In the genomic region with DNA sequence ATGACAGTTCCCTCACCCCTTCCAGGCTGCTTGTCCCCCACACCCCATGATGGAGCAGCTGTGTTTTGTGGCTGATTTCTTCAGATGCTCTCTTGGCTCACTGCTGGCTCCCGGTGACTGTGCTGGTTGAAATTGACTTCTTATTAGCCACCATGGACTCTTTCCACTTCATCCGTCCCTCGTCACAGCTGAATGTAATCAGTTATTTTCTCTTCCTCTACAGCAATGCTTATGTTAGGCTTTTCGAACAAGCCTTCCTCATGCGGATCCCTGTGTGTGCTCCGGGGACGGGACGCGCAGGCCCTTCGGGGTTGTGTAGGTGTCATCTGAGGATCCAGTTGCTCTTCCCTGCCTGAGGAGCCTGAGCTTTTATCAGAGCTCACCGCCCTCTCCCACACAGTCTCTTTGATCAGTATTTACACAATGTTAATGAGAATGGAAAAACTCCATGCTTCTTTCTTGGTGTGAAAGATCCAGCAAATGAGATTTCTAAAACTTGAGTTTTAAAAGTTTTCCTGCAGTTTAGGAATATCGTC, we compare ENCODE assay signal across 20 cellular contexts.
A peak's percentile ranks its signal among the peaks of the same experiment; 100 is the strongest.
DNase-seq lines count a peak whose midpoint lies in the region; ATAC-seq and TF ChIP-seq lines count a peak whose summit lies in the region.
"Had no signal": no experiment of that assay in that cellular context is flagged by ENCODE, and none has a peak within 500 bp of the region (broad histone marks: within the 10 kb centered on the region; RNA-seq: fewer than 3 reads in every experiment).

No MANE protein-coding gene starts in this region.

- peaks cover 25% of the 10 kb centered on the region for H3K36me3 Mint-ChIP-seq in activated T-cell treated with anti-CD3 and anti-CD28 coated beads, Interleukin-2, amount 50 U/mL, for 24 hours (ENCODE audit: low read depth)
- peaks cover 8% of the 10 kb centered on the region for H3K36me3 Mint-ChIP-seq in activated T-cell treated with anti-CD3 and anti-CD28 coated beads, Interleukin-2, amount 50 U/mL, for 4 hours (ENCODE audit: insufficient read depth)
- no peaks in the 10 kb centered on the region for H3K36me3 Mint-ChIP-seq in brain
- peaks cover 4% of the 10 kb centered on the region for H3K36me3 Mint-ChIP-seq in type B pancreatic cell

- TF ChIP-seq CTCF in brain (conservative IDR thresholded peaks at IDR 0.05) (no peak), type B pancreatic cell (conservative IDR thresholded peaks at IDR 0.05) (no peak)

- peaks cover 39% of the 10 kb centered on the region for H3K79me1 ChIP-seq in mesenchymal stem cell (replicated peaks; ENCODE audit: low read length, poor library complexity, severe bottlenecking)

- H3K14ac ChIP-seq in mesenchymal stem cell (ENCODE audit: low read length in 2 of 2): no peak overlapping the region

- no peak overlapping the region for H2BK120ac ChIP-seq in mesenchymal stem cell (ENCODE audit: low read depth, low read length)

- H2BK15ac ChIP-seq in mesenchymal stem cell (ENCODE audit: low read depth, poor library complexity, severe bottlenecking): no peak overlapping the region

- H3K27me3 Mint-ChIP-seq in activated T-cell treated with anti-CD3 and anti-CD28 coated beads, Interleukin-2, amount 50 U/mL, for 24 hours: no peaks in the 10 kb centered on the region
- no peaks in the 10 kb centered on the region for H3K27me3 Mint-ChIP-seq in activated T-cell treated with anti-CD3 and anti-CD28 coated beads, Interleukin-2, amount 50 U/mL, for 4 hours (ENCODE audit: low read depth)
- H3K27me3 Mint-ChIP-seq in brain (no peaks in the 10 kb centered on the region), type B pancreatic cell (no peaks in the 10 kb centered on the region)
- H3K27me3 Mint-ChIP-seq: activated naive CD8-positive, alpha-beta T cell treated with anti-CD3 and anti-CD28 coated beads, Interleukin-2, amount 10 ng/mL, durations not matched to agents 7 days and 5 days had no signal

- H3K27ac ChIP-seq in mesenchymal stem cell (ENCODE audit: low read length, poor library complexity, severe bottlenecking): no peak overlapping the region
- H3K27ac ChIP-seq: A549, brain microvascular endothelial cell, epithelial cell of prostate, testis had no signal

- no peak overlapping the region for H3K4me3 Mint-ChIP-seq in activated T-cell treated with anti-CD3 and anti-CD28 coated beads, Interleukin-2, amount 50 U/mL, for 24 hours
- no peak overlapping the region for H3K4me3 Mint-ChIP-seq in activated T-cell treated with anti-CD3 and anti-CD28 coated beads, Interleukin-2, amount 50 U/mL, for 4 hours
- H3K4me3 Mint-ChIP-seq in brain: no peak overlapping the region
- H3K4me3 Mint-ChIP-seq in type B pancreatic cell: peak overlapping the region; percentile 9
- H3K4me3 Mint-ChIP-seq: activated naive CD8-positive, alpha-beta T cell treated with anti-CD3 and anti-CD28 coated beads, Interleukin-2, amount 10 ng/mL, durations not matched to agents 7 days and 5 days had no signal

- no peak for DNase-seq in activated T-cell treated with anti-CD3 and anti-CD28 coated beads, Interleukin-2, amount 50 U/mL, for 24 hours
- DNase-seq in activated T-cell treated with anti-CD3 and anti-CD28 coated beads, Interleukin-2, amount 50 U/mL, for 4 hours: no peak
- no peak for DNase-seq in mesenchymal stem cell
- no peak for DNase-seq in type B pancreatic cell (ENCODE audit: extremely low spot score, unreplicated experiment)
- DNase-seq in DMS 273 (lab: John Stamatoyannopoulos, UW; ENCODE audit: unreplicated experiment): no peak
- no peak for DNase-seq in NOMO-1 treated with DMSO at 0.1 percent for 48 hours (lab: John Stamatoyannopoulos, UW; ENCODE audit: unreplicated experiment)
- DNase-seq: activated naive CD8-positive, alpha-beta T cell treated with anti-CD3 and anti-CD28 coated beads, Interleukin-2, amount 10 ng/mL, durations not matched to agents 7 days and 5 days; brain microvascular endothelial cell; cortex of kidney; DMS79 treated with DMSO at 0.1 percent for 48 hours; NCI-H2029; NCI-H446 treated with DMSO at 0.1 percent for 48 hours; stimulated activated CD4-positive, alpha-beta T cell treated with anti-CD3 and anti-CD28 coated beads, Interleukin-4, amount 100 ng/mL, for 24 hours; testis had no signal

- H3K18ac ChIP-seq in mesenchymal stem cell (ENCODE audit: low read depth in 1 of 2, low read length in 2 of 2): no peak overlapping the region

- peaks cover 17% of the 10 kb centered on the region for H3K4me1 ChIP-seq in mesenchymal stem cell (ENCODE audit: control insufficient read depth, insufficient read depth, low read depth, low read length)
- H3K4me1 ChIP-seq: A549, testis had no signal

- WGBS in mesenchymal stem cell: 77% methylated on average over 10 of the region's 12 CpGs

- H3K27ac Mint-ChIP-seq in activated T-cell treated with anti-CD3 and anti-CD28 coated beads, Interleukin-2, amount 50 U/mL, for 24 hours: peak overlapping the region; percentile 13
- H3K27ac Mint-ChIP-seq in brain (peak overlapping the region in 4 of 5 experiments; percentile 1 to 92 (median 62)), type B pancreatic cell (peak overlapping the region; percentile 30)
- H3K27ac Mint-ChIP-seq: activated naive CD8-positive, alpha-beta T cell treated with anti-CD3 and anti-CD28 coated beads, Interleukin-2, amount 10 ng/mL, durations not matched to agents 7 days and 5 days had no signal

- H3K23ac ChIP-seq in mesenchymal stem cell (ENCODE audit: low read length in 2 of 2): no peak overlapping the region

- H2BK5ac ChIP-seq in mesenchymal stem cell (ENCODE audit: low read depth, low read length, poor library complexity, severe bottlenecking): no peak overlapping the region

- no peak overlapping the region for H2AK5ac ChIP-seq in mesenchymal stem cell (ENCODE audit: low read length, severe bottlenecking)

- peak overlapping the region; percentile 72 for H3K9ac ChIP-seq in mesenchymal stem cell (ENCODE audit: low read length)

- no peak overlapping the region for H2AFZ ChIP-seq in mesenchymal stem cell (ENCODE audit: low read depth, low read length)

- H3K4me3 ChIP-seq in mesenchymal stem cell (ENCODE audit: insufficient read depth in 1 of 2, low read depth in 1 of 2, low read length in 2 of 2): peak overlapping the region in 1 of 2 experiments; percentile 36
- H3K4me3 ChIP-seq: A549, skin epidermis, testis had no signal

- H3K4me1 Mint-ChIP-seq in activated T-cell treated with anti-CD3 and anti-CD28 coated beads, Interleukin-2, amount 50 U/mL, for 24 hours (ENCODE audit: low read depth): peaks cover 11% of the 10 kb centered on the region
- H3K4me1 Mint-ChIP-seq in activated T-cell treated with anti-CD3 and anti-CD28 coated beads, Interleukin-2, amount 50 U/mL, for 4 hours (ENCODE audit: low read depth): peaks cover 15% of the 10 kb centered on the region
- H3K4me1 Mint-ChIP-seq in brain (peaks cover 23% of the 10 kb centered on the region), type B pancreatic cell (ENCODE audit: unreplicated experiment) (peaks cover 22% of the 10 kb centered on the region)

- H2BK12ac ChIP-seq in mesenchymal stem cell (ENCODE audit: low read length in 2 of 2): no peak overlapping the region

- no peaks in the 10 kb centered on the region for H3K27me3 ChIP-seq in mesenchymal stem cell (ENCODE audit: control insufficient read depth in 1 of 2, insufficient read depth in 1 of 2, low read length in 2 of 2)
- H3K27me3 ChIP-seq: brain microvascular endothelial cell, testis had no signal

- no peak overlapping the region for H3K4ac ChIP-seq in mesenchymal stem cell (ENCODE audit: low read depth in 1 of 2, low read length in 2 of 2)

- H4K91ac ChIP-seq in mesenchymal stem cell (ENCODE audit: low read length): no peak overlapping the region

- H3K36me3 ChIP-seq in mesenchymal stem cell (ENCODE audit: control insufficient read depth in 1 of 2, insufficient read depth in 2 of 2, low read depth in 1 of 2, low read length in 2 of 2): peaks cover 0 to 20% of the 10 kb centered on the region in 2 experiments
- H3K36me3 ChIP-seq: brain microvascular endothelial cell had no signal

- no peaks in the 10 kb centered on the region for H3K9me3 Mint-ChIP-seq in activated T-cell treated with anti-CD3 and anti-CD28 coated beads, Interleukin-2, amount 50 U/mL, for 24 hours
- H3K9me3 Mint-ChIP-seq in activated T-cell treated with anti-CD3 and anti-CD28 coated beads, Interleukin-2, amount 50 U/mL, for 4 hours: no peaks in the 10 kb centered on the region
- peaks cover 0 to 3% (median 0%) of the 10 kb centered on the region in 5 experiments for H3K9me3 Mint-ChIP-seq in brain
- H3K9me3 Mint-ChIP-seq in type B pancreatic cell: no peaks in the 10 kb centered on the region

- no peaks in the 10 kb centered on the region for H3K9me3 ChIP-seq in mesenchymal stem cell (ENCODE audit: control insufficient read depth, low read length)
- H3K9me3 ChIP-seq: A549, testis had no signal

- H4K8ac ChIP-seq in mesenchymal stem cell (ENCODE audit: low read length): no peak overlapping the region

- H3K4me2 ChIP-seq in mesenchymal stem cell (ENCODE audit: low read length, poor library complexity, severe bottlenecking): no peak overlapping the region
- H3K4me2 ChIP-seq: A549 had no signal

- ATAC-seq in activated T-cell treated with anti-CD3 and anti-CD28 coated beads, Interleukin-2, amount 50 U/mL, for 4 hours: no peak
- no peak for ATAC-seq in GM19455 (IDR thresholded peaks at IDR 0.05; ENCODE audit: unreplicated experiment)
- ATAC-seq: Right ventricle myocardium inferior had no signal
